ENCODE assay signal across 5 cellular contexts in genomic region chr2:241437148-241437547, GRCh38.
"Had no signal": no experiment of that assay in that cellular context is flagged by ENCODE, and none has a peak within 500 bp of the region (broad histone marks: within the 10 kb centered on the region; RNA-seq: fewer than 3 reads in every experiment).

No MANE protein-coding gene starts in this region.

- H2AFZ ChIP-seq: GM23248 had no signal

- H3K27ac ChIP-seq: GM23248 had no signal

- H3K9ac ChIP-seq: GM23248 had no signal

- DNase-seq: GM23248, GOT3, H9, HCEC 1CT, IMR-90 had no signal

- H3K4me3 ChIP-seq: GM23248 had no signal
